Comparison of ENCODE assay signal across 19 cellular contexts in genomic region chr11:35914824-35915223, GRCh38. TPM values are rescaled to one million over a fixed set of nuclear protein-coding genes. Genes with fewer than 3 reads are reported as not detected.
A peak's percentile ranks its signal among the peaks of the same experiment; 100 is the strongest.
DNase-seq lines count a peak whose midpoint lies in the region; ATAC-seq and TF ChIP-seq lines count a peak whose summit lies in the region.
"Had no signal": no experiment of that assay in that cellular context is flagged by ENCODE, and none has a peak within 500 bp of the region (broad histone marks: within the 10 kb centered on the region; RNA-seq: fewer than 3 reads in every experiment).

No MANE protein-coding gene starts in this region.

- intact Hi-C loops in psoas muscle (cut with DNase I) = no loop called here
- intact Hi-C loops in activated T-helper 2 cell treated with anti-CD3 and anti-CD28 coated beads, Interferon-gamma antibody, Interleukin-2, Interleukin-4, amounts not matched to agents 10 μg/mL and 5 μg/mL and 100 μg/mL, durations not matched to agents 14 hours and 24 hours and 36 hours (cut with micrococcal nuclease) = no loop called here

- H3K9me3 ChIP-seq in psoas muscle = no peaks in the 10 kb centered on the region
- H3K9me3 ChIP-seq: A549 had no signal

- peaks cover 27 to 48% of the 10 kb centered on the region in 2 donors for H3K27me3 Mint-ChIP-seq in effector memory CD8-positive, alpha-beta T cell
- H3K27me3 Mint-ChIP-seq in activated T-helper 2 cell treated with anti-CD3 and anti-CD28 coated beads, Interferon-gamma antibody, Interleukin-2, Interleukin-4, amounts not matched to agents 10 μg/mL and 5 μg/mL and 100 μg/mL, durations not matched to agents 14 hours and 24 hours and 36 hours (ENCODE audit: low read depth) = peaks cover 10% of the 10 kb centered on the region
- peaks cover 16 to 30% of the 10 kb centered on the region in 2 donors for H3K27me3 Mint-ChIP-seq in T-cell

- no peak overlapping the region for H3K4me3 ChIP-seq in psoas muscle
- H3K4me3 ChIP-seq: A549 had no signal

- no peaks in the 10 kb centered on the region for H3K4me1 Mint-ChIP-seq in effector memory CD8-positive, alpha-beta T cell (ENCODE audit: low read depth in 2 of 2)
- H3K4me1 Mint-ChIP-seq in activated T-helper 2 cell treated with anti-CD3 and anti-CD28 coated beads, Interferon-gamma antibody, Interleukin-2, Interleukin-4, amounts not matched to agents 10 μg/mL and 5 μg/mL and 100 μg/mL, durations not matched to agents 14 hours and 24 hours and 36 hours (ENCODE audit: low read depth) = peaks cover 5% of the 10 kb centered on the region
- no peaks in the 10 kb centered on the region for H3K4me1 Mint-ChIP-seq in T-cell

- no peak overlapping the region for H3K4me3 Mint-ChIP-seq in effector memory CD8-positive, alpha-beta T cell
- H3K4me3 Mint-ChIP-seq in activated T-helper 2 cell treated with anti-CD3 and anti-CD28 coated beads, Interferon-gamma antibody, Interleukin-2, Interleukin-4, amounts not matched to agents 10 μg/mL and 5 μg/mL and 100 μg/mL, durations not matched to agents 14 hours and 24 hours and 36 hours (ENCODE audit: low read depth) = no peak overlapping the region
- H3K4me3 Mint-ChIP-seq in T-cell = no peak overlapping the region
- H3K4me3 Mint-ChIP-seq: CD8-positive, alpha-beta memory T cell; HFFc6 had no signal

- no peaks in the 10 kb centered on the region for H3K36me3 ChIP-seq in psoas muscle (ENCODE audit: insufficient read depth in 1 of 2, low read depth in 1 of 2)

- DNase-seq in HUDEP-2 (lab: John Stamatoyannopoulos, UW; ENCODE audit: unreplicated experiment in 76 of 76) (peak in 49 of 76 experiments; percentile 4 to 76 (median 37)), OCI-M1 (lab: John Stamatoyannopoulos, UW) (peak; percentile 83), psoas muscle (no peak), SW 1271 (lab: John Stamatoyannopoulos, UW) (no peak), T-cell (no peak)
- DNase-seq in effector memory CD8-positive, alpha-beta T cell = no peak
- DNase-seq in activated T-helper 2 cell treated with anti-CD3 and anti-CD28 coated beads, Interferon-gamma antibody, Interleukin-2, Interleukin-4, amounts not matched to agents 10 μg/mL and 5 μg/mL and 100 μg/mL, durations not matched to agents 14 hours and 24 hours and 36 hours (ENCODE audit: low spot score) = no peak
- DNase-seq: C1 segment of cervical spinal cord; CD8-positive, alpha-beta memory T cell; DND-41; H7; HFFc6; NCI-H1105; NCI-H2081; NCI-H2171 treated with DMSO at 0.1 percent for 48 hours; NCI-H446 had no signal

- H3K27ac Mint-ChIP-seq in effector memory CD8-positive, alpha-beta T cell = no peak overlapping the region
- no peak overlapping the region for H3K27ac Mint-ChIP-seq in activated T-helper 2 cell treated with anti-CD3 and anti-CD28 coated beads, Interferon-gamma antibody, Interleukin-2, Interleukin-4, amounts not matched to agents 10 μg/mL and 5 μg/mL and 100 μg/mL, durations not matched to agents 14 hours and 24 hours and 36 hours
- H3K27ac Mint-ChIP-seq in T-cell = no peak overlapping the region
- H3K27ac Mint-ChIP-seq: HFFc6 had no signal

- peaks cover 41% of the 10 kb centered on the region for H3K4me1 ChIP-seq in psoas muscle
- H3K4me1 ChIP-seq: A549 had no signal

- H3K27ac ChIP-seq in psoas muscle = peak overlapping the region; percentile 56
- H3K27ac ChIP-seq: A549, KMS-11 had no signal

- POLR2A ChIA-PET in T-cell (lab: Charles Lee) = no interaction called here

- H3K36me3 Mint-ChIP-seq in effector memory CD8-positive, alpha-beta T cell (ENCODE audit: insufficient read depth) = no peaks in the 10 kb centered on the region
- no peaks in the 10 kb centered on the region for H3K36me3 Mint-ChIP-seq in activated T-helper 2 cell treated with anti-CD3 and anti-CD28 coated beads, Interferon-gamma antibody, Interleukin-2, Interleukin-4, amounts not matched to agents 10 μg/mL and 5 μg/mL and 100 μg/mL, durations not matched to agents 14 hours and 24 hours and 36 hours (ENCODE audit: low read depth)
- H3K36me3 Mint-ChIP-seq in T-cell = no peaks in the 10 kb centered on the region
- H3K36me3 Mint-ChIP-seq: CD8-positive, alpha-beta memory T cell had no signal

- CTCF ChIA-PET in T-cell (lab: Charles Lee) = no interaction called here

- H3K9me3 Mint-ChIP-seq in effector memory CD8-positive, alpha-beta T cell = no peaks in the 10 kb centered on the region
- H3K9me3 Mint-ChIP-seq in activated T-helper 2 cell treated with anti-CD3 and anti-CD28 coated beads, Interferon-gamma antibody, Interleukin-2, Interleukin-4, amounts not matched to agents 10 μg/mL and 5 μg/mL and 100 μg/mL, durations not matched to agents 14 hours and 24 hours and 36 hours = no peaks in the 10 kb centered on the region
- H3K9me3 Mint-ChIP-seq in T-cell = no peaks in the 10 kb centered on the region
- H3K9me3 Mint-ChIP-seq: CD8-positive, alpha-beta memory T cell; HFFc6 had no signal

- ATAC-seq in effector memory CD8-positive, alpha-beta T cell (replicated peaks) = peak; percentile 19
- ATAC-seq in psoas muscle (peak in 2 of 4 donors; percentile 33 to 59), T-cell (replicated peaks in 1 of 4) (no peak)
- ATAC-seq: A549, Right ventricle myocardium inferior had no signal

- H3K27me3 ChIP-seq in psoas muscle (ENCODE audit: insufficient read depth in 3 of 3, low read length in 2 of 3) = no peaks in the 10 kb centered on the region

- WGBS in psoas muscle, 3 donors = 54 to 92% (median 86%) methylated on average over 3 of the region's 3 CpGs

- TF ChIP-seq CTCF in psoas muscle (IDR thresholded peaks at IDR 0.05) = no peak

RNA-seq across cellular contexts. Expression of gene LDLRAD3, which starts 29.0 kb away (rescaled TPM):
- total RNA-seq in psoas muscle = 10 to 100 TPM in 2 of 4 donors, 1 to 10 TPM in 2; 5.9 to 16.0 (median 9.6) TPM
- 10 to 100 TPM in 2 of 3 donors, 1 to 10 TPM in 1; 8.8 to 20.7 (median 18.0) TPM for polyA plus RNA-seq in psoas muscle
- total RNA-seq in activated T-helper 2 cell treated with anti-CD3 and anti-CD28 coated beads, Interferon-gamma antibody, Interleukin-2, Interleukin-4, amounts not matched to agents 10 μg/mL and 5 μg/mL and 100 μg/mL, durations not matched to agents 14 hours and 24 hours and 36 hours = 0.76 and 1.4 TPM in 2 replicates
- total RNA-seq in T-cell = under 1 TPM in 2 of 5 donors, not detected in 3; 0.18 to 0.22 TPM
- polyA plus RNA-seq: CD8-positive, alpha-beta memory T cell had no signal

Comparison
In these comparisons a context has a peak if more than half of its experiments do, and no peak if none do; other contexts are left out.
1. DNase-seq: peak in HUDEP-2 (49 of 76) and OCI-M1 (single experiment); none in effector memory CD8-positive, alpha-beta T cell (0 of 3), psoas muscle (0 of 2), activated T-helper 2 cell treated with anti-CD3 and anti-CD28 coated beads, Interferon-gamma antibody, Interleukin-2, Interleukin-4, amounts not matched to agents 10 μg/mL and 5 μg/mL and 100 μg/mL, durations not matched to agents 14 hours and 24 hours and 36 hours (single experiment), SW 1271 (0 of 2) and T-cell (0 of 34).